Comparison of ENCODE assay signal across 1 cellular context in the genomic region with DNA sequence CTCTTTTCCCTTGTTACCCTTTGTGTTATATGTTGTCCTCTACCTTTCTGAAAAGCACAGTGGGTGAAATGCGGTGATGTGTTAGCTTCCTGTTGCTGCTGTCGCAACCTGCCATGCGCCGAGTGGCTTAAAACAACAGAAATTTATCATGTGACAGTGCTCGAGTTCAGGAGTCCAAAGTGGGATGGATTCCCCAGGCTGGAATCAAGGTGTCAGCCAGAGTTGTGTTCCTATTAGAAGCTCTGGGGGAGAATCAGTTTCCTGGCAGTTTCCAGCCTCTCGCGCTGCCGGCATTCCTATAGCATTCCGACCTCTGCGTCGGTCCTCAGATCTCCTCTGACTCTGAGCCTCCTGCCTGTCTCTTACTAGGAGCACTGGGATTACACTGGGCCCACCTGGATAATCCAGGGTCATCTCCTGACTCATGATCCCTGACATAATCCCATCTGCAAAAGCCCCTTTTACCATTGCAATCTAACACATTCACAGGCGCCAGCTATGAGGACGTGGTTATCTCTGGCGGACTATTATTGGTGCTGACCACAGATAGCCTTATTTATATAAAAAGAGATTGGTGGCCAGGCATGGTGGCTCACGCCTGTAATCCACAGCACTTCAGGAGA.
A peak's percentile ranks its signal among the peaks of the same experiment; 100 is the strongest.
TF ChIP-seq lines count a peak whose summit lies in the region.

No MANE protein-coding gene starts in this region.

TF ChIP-seq in HepG2, 621 proteins besides CTCF, POLR2A, EP300 and RAD21 (continued from another document and continues in another):
- TF ChIP-seq, protein P1, sequence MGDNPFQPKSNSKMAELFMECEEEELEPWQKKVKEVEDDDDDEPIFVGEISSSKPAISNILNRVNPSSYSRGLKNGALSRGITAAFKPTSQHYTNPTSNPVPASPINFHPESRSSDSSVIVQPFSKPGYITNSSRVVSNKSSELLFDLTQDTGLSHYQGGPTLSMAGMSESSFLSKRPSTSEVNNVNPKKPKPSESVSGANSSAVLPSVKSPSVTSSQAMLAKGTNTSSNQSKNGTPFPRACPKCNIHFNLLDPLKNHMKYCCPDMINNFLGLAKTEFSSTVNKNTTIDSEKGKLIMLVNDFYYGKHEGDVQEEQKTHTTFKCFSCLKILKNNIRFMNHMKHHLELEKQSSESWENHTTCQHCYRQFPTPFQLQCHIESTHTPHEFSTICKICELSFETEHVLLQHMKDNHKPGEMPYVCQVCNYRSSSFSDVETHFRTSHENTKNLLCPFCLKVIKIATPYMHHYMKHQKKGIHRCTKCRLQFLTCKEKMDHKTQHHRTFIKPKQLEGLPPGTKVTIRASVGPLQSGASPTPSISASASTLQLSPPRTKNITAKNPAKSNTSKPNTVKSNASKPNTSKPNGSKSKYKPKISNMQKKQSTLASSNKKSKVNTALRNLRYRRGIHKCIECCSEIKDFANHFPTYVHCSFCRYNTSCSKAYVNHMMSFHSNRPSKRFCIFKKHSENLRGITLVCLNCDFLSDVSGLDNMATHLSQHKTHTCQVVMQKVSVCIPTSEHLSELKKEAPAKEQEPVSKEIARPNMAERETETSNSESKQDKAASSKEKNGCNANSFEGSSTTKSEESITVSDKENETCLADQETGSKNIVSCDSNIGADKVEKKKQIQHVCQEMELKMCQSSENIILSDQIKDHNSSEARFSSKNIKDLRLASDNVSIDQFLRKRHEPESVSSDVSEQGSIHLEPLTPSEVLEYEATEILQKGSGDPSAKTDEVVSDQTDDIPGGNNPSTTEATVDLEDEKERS (CRISPR knock-in tag; IDR thresholded peaks at IDR 0.05): no peak
- TF ChIP-seq, protein P2, sequence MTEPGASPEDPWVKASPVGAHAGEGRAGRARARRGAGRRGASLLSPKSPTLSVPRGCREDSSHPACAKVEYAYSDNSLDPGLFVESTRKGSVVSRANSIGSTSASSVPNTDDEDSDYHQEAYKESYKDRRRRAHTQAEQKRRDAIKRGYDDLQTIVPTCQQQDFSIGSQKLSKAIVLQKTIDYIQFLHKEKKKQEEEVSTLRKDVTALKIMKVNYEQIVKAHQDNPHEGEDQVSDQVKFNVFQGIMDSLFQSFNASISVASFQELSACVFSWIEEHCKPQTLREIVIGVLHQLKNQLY (CRISPR knock-in tag; IDR thresholded peaks at IDR 0.05): peak; percentile 85
- TF ChIP-seq HIVEP1 (CRISPR knock-in tag; IDR thresholded peaks at IDR 0.05) (no peak), CEBPB (IDR thresholded peaks at IDR 0.05; ENCODE audit: borderline replicate concordance, low read depth, low read length) (peak; percentile 96), ZMYM3 (CRISPR knock-in tag; IDR thresholded peaks at IDR 0.05) (no peak), ZNF382 (CRISPR knock-in tag; IDR thresholded peaks at IDR 0.05; ENCODE audit: borderline replicate concordance) (no peak), GABPA (IDR thresholded peaks at IDR 0.05; ENCODE audit: low read depth, low read length) (no peak), GABPA (CRISPR knock-in tag; IDR thresholded peaks at IDR 0.05; ENCODE audit: low read depth) (peak; percentile 61), ZNF772 (CRISPR knock-in tag; IDR thresholded peaks at IDR 0.05) (no peak), ZC3H13 (CRISPR knock-in tag; IDR thresholded peaks at IDR 0.05) (no peak), JARID2 (CRISPR knock-in tag; IDR thresholded peaks at IDR 0.05; ENCODE audit: insufficient replicate concordance) (no peak), HNF4G (IDR thresholded peaks at IDR 0.05; ENCODE audit: borderline replicate concordance, low read depth, low read length) (peak; percentile 79; the same call in 1 of the 2 replicates), HNF4G (CRISPR knock-in tag; IDR thresholded peaks at IDR 0.05; ENCODE audit: borderline replicate concordance, low read depth) (peak; percentile 41; the same call in 1 of the 2 replicates), ZNF496 (CRISPR knock-in tag; IDR thresholded peaks at IDR 0.05; ENCODE audit: insufficient replicate concordance) (no peak), ZNF3 (CRISPR knock-in tag; IDR thresholded peaks at IDR 0.05) (no peak), KLF12 (CRISPR knock-in tag; IDR thresholded peaks at IDR 0.05; ENCODE audit: borderline replicate concordance) (no peak), TARDBP (CRISPR knock-in tag; IDR thresholded peaks at IDR 0.05) (peak; percentile 49; the same call in 1 of the 2 replicates), ZNF670 (CRISPR knock-in tag; IDR thresholded peaks at IDR 0.05; ENCODE audit: borderline replicate concordance) (peak; percentile 78; the same call in 1 of the 2 replicates), GPN1 (CRISPR knock-in tag; IDR thresholded peaks at IDR 0.05; ENCODE audit: borderline replicate concordance) (no peak), TMF1 (CRISPR knock-in tag; IDR thresholded peaks at IDR 0.05; ENCODE audit: low read depth) (no peak), RARA (CRISPR knock-in tag; IDR thresholded peaks at IDR 0.05) (peak; percentile 52; the same call in 1 of the 2 replicates)
- TF ChIP-seq, protein P3, sequence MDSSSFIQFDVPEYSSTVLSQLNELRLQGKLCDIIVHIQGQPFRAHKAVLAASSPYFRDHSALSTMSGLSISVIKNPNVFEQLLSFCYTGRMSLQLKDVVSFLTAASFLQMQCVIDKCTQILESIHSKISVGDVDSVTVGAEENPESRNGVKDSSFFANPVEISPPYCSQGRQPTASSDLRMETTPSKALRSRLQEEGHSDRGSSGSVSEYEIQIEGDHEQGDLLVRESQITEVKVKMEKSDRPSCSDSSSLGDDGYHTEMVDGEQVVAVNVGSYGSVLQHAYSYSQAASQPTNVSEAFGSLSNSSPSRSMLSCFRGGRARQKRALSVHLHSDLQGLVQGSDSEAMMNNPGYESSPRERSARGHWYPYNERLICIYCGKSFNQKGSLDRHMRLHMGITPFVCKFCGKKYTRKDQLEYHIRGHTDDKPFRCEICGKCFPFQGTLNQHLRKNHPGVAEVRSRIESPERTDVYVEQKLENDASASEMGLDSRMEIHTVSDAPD (CRISPR knock-in tag; IDR thresholded peaks at IDR 0.05): no peak
- TF ChIP-seq, protein P4, sequence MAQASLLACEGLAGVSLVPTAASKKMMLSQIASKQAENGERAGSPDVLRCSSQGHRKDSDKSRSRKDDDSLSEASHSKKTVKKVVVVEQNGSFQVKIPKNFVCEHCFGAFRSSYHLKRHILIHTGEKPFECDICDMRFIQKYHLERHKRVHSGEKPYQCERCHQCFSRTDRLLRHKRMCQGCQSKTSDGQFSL (CRISPR knock-in tag; IDR thresholded peaks at IDR 0.05): no peak
- TF ChIP-seq, protein P5, sequence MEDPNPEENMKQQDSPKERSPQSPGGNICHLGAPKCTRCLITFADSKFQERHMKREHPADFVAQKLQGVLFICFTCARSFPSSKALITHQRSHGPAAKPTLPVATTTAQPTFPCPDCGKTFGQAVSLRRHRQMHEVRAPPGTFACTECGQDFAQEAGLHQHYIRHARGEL (CRISPR knock-in tag; IDR thresholded peaks at IDR 0.05): no peak
- TF ChIP-seq, protein P6, sequence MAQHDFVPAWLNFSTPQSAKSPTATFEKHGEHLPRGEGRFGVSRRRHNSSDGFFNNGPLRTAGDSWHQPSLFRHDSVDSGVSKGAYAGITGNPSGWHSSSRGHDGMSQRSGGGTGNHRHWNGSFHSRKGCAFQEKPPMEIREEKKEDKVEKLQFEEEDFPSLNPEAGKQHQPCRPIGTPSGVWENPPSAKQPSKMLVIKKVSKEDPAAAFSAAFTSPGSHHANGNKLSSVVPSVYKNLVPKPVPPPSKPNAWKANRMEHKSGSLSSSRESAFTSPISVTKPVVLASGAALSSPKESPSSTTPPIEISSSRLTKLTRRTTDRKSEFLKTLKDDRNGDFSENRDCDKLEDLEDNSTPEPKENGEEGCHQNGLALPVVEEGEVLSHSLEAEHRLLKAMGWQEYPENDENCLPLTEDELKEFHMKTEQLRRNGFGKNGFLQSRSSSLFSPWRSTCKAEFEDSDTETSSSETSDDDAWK (CRISPR knock-in tag; IDR thresholded peaks at IDR 0.05): no peak
- TF ChIP-seq, protein P7, sequence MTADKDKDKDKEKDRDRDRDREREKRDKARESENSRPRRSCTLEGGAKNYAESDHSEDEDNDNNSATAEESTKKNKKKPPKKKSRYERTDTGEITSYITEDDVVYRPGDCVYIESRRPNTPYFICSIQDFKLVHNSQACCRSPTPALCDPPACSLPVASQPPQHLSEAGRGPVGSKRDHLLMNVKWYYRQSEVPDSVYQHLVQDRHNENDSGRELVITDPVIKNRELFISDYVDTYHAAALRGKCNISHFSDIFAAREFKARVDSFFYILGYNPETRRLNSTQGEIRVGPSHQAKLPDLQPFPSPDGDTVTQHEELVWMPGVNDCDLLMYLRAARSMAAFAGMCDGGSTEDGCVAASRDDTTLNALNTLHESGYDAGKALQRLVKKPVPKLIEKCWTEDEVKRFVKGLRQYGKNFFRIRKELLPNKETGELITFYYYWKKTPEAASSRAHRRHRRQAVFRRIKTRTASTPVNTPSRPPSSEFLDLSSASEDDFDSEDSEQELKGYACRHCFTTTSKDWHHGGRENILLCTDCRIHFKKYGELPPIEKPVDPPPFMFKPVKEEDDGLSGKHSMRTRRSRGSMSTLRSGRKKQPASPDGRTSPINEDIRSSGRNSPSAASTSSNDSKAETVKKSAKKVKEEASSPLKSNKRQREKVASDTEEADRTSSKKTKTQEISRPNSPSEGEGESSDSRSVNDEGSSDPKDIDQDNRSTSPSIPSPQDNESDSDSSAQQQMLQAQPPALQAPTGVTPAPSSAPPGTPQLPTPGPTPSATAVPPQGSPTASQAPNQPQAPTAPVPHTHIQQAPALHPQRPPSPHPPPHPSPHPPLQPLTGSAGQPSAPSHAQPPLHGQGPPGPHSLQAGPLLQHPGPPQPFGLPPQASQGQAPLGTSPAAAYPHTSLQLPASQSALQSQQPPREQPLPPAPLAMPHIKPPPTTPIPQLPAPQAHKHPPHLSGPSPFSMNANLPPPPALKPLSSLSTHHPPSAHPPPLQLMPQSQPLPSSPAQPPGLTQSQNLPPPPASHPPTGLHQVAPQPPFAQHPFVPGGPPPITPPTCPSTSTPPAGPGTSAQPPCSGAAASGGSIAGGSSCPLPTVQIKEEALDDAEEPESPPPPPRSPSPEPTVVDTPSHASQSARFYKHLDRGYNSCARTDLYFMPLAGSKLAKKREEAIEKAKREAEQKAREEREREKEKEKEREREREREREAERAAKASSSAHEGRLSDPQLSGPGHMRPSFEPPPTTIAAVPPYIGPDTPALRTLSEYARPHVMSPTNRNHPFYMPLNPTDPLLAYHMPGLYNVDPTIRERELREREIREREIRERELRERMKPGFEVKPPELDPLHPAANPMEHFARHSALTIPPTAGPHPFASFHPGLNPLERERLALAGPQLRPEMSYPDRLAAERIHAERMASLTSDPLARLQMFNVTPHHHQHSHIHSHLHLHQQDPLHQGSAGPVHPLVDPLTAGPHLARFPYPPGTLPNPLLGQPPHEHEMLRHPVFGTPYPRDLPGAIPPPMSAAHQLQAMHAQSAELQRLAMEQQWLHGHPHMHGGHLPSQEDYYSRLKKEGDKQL (CRISPR knock-in tag; IDR thresholded peaks at IDR 0.05; ENCODE audit: low read depth): no peak
- TF ChIP-seq, protein P8, sequence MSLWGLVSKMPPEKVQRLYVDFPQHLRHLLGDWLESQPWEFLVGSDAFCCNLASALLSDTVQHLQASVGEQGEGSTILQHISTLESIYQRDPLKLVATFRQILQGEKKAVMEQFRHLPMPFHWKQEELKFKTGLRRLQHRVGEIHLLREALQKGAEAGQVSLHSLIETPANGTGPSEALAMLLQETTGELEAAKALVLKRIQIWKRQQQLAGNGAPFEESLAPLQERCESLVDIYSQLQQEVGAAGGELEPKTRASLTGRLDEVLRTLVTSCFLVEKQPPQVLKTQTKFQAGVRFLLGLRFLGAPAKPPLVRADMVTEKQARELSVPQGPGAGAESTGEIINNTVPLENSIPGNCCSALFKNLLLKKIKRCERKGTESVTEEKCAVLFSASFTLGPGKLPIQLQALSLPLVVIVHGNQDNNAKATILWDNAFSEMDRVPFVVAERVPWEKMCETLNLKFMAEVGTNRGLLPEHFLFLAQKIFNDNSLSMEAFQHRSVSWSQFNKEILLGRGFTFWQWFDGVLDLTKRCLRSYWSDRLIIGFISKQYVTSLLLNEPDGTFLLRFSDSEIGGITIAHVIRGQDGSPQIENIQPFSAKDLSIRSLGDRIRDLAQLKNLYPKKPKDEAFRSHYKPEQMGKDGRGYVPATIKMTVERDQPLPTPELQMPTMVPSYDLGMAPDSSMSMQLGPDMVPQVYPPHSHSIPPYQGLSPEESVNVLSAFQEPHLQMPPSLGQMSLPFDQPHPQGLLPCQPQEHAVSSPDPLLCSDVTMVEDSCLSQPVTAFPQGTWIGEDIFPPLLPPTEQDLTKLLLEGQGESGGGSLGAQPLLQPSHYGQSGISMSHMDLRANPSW (CRISPR knock-in tag; IDR thresholded peaks at IDR 0.05; ENCODE audit: borderline replicate concordance): no peak
- TF ChIP-seq, protein P9, sequence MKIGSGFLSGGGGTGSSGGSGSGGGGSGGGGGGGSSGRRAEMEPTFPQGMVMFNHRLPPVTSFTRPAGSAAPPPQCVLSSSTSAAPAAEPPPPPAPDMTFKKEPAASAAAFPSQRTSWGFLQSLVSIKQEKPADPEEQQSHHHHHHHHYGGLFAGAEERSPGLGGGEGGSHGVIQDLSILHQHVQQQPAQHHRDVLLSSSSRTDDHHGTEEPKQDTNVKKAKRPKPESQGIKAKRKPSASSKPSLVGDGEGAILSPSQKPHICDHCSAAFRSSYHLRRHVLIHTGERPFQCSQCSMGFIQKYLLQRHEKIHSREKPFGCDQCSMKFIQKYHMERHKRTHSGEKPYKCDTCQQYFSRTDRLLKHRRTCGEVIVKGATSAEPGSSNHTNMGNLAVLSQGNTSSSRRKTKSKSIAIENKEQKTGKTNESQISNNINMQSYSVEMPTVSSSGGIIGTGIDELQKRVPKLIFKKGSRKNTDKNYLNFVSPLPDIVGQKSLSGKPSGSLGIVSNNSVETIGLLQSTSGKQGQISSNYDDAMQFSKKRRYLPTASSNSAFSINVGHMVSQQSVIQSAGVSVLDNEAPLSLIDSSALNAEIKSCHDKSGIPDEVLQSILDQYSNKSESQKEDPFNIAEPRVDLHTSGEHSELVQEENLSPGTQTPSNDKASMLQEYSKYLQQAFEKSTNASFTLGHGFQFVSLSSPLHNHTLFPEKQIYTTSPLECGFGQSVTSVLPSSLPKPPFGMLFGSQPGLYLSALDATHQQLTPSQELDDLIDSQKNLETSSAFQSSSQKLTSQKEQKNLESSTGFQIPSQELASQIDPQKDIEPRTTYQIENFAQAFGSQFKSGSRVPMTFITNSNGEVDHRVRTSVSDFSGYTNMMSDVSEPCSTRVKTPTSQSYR (CRISPR knock-in tag; IDR thresholded peaks at IDR 0.05; ENCODE audit: borderline replicate concordance): no peak
- TF ChIP-seq, protein P10, sequence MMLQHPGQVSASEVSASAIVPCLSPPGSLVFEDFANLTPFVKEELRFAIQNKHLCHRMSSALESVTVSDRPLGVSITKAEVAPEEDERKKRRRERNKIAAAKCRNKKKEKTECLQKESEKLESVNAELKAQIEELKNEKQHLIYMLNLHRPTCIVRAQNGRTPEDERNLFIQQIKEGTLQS (CRISPR knock-in tag; IDR thresholded peaks at IDR 0.05): no peak
- TF ChIP-seq, protein P11, sequence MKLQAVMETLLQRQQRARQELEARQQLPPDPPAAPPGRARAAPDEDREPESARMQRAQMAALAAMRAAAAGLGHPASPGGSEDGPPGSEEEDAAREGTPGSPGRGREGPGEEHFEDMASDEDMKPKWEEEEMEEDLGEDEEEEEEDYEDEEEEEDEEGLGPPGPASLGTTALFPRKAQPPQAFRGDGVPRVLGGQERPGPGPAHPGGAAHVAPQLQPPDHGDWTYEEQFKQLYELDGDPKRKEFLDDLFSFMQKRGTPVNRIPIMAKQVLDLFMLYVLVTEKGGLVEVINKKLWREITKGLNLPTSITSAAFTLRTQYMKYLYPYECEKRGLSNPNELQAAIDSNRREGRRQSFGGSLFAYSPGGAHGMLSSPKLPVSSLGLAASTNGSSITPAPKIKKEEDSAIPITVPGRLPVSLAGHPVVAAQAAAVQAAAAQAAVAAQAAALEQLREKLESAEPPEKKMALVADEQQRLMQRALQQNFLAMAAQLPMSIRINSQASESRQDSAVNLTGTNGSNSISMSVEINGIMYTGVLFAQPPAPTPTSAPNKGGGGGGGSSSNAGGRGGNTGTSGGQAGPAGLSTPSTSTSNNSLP (IDR thresholded peaks at IDR 0.05; ENCODE audit: low read depth, low read length): peak; percentile 76; the same call in 1 of the 2 replicates
